8 cellular contexts compared by ENCODE assay signal in the genomic region with DNA sequence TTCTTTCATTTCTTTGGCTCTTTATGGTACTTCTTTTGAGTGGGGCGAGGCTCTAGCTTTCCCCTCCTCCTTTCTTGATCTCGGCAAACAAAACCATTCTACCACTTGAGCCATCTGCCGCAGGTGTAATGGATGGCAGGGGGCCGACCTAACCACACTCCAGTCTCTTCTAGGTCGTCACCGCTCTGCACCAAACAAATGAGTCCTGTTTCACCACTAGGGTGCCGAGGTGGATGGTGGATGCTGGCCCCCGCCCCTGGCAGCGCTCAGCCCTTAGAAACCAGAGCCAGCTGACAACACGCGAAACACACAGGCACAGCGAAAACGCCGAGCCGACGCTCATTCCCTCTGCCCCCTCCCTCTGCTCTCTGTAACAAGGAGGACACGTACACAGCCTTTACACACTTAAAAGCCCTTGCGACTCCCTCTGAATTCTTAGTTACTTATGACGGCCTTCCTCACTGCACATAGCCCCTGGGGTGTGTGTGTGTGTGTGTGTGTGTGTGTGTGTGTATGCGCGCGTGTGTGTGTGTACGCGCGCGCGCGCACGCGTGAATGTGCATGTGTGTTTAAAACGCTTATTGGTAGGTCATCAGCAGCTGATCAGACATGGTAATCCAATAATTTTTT.
DNase-seq lines count a peak whose midpoint lies in the region; ATAC-seq lines count a peak whose summit lies in the region.

No MANE protein-coding gene starts in this region.

- ATAC-seq in GM21515 (IDR thresholded peaks at IDR 0.05; ENCODE audit: unreplicated experiment): peak; percentile 43
- no peak for ATAC-seq in left cardiac atrium

- DNase-seq in DMS53 treated with DMSO at 0.1 percent for 48 hours (lab: John Stamatoyannopoulos, UW; ENCODE audit: unreplicated experiment) (peak; percentile 80), NCI-H1105 (lab: John Stamatoyannopoulos, UW) (peak; percentile 78), anterior cingulate cortex (lab: John Stamatoyannopoulos, UW) (peak in 45 of 58 donors; percentile 24 to 92 (median 76)), occipital lobe (lab: John Stamatoyannopoulos, UW) (peak; percentile 83), SKM-1 (lab: John Stamatoyannopoulos, UW; ENCODE audit: unreplicated experiment) (no peak), left cardiac atrium (no peak), activated gamma-delta T cell (lab: John Stamatoyannopoulos, UW) (no peak)

- intact Hi-C loops in left cardiac atrium (cut with DNase I): loop anchor here (5.0 kb wide), 2 partner anchors 541 to 901 kb away; no protein-coding TSS in a partner anchor

Comparison
In these comparisons a context has a peak if more than half of its experiments do, and no peak if none do; other contexts are left out.
1. DNase-seq: peak in DMS53 treated with DMSO at 0.1 percent for 48 hours (single experiment), NCI-H1105 (single experiment), anterior cingulate cortex (45 of 58) and occipital lobe (single experiment); none in SKM-1 (single experiment), left cardiac atrium (single experiment) and activated gamma-delta T cell (single experiment).